In genomic region chr9:121298016-121298538, GRCh38 we compare ENCODE assay signal across 1 cellular context.
TF ChIP-seq lines count a peak whose summit lies in the region.

No MANE protein-coding gene starts in this region.

TF ChIP-seq in WTC11, 78 proteins besides CTCF, POLR2A, EP300 and RAD21 (continued from another document):
- TF ChIP-seq, protein P1, sequence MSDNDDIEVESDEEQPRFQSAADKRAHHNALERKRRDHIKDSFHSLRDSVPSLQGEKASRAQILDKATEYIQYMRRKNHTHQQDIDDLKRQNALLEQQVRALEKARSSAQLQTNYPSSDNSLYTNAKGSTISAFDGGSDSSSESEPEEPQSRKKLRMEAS (CRISPR knock-in tag; IDR thresholded peaks at IDR 0.05) = no peak
- TF ChIP-seq NFYB (CRISPR knock-in tag; conservative IDR thresholded peaks at IDR 0.05; ENCODE audit: low read depth) = no peak
TF ChIP-seq in WTC11: peak in this region for 0.
